In the genomic region with DNA sequence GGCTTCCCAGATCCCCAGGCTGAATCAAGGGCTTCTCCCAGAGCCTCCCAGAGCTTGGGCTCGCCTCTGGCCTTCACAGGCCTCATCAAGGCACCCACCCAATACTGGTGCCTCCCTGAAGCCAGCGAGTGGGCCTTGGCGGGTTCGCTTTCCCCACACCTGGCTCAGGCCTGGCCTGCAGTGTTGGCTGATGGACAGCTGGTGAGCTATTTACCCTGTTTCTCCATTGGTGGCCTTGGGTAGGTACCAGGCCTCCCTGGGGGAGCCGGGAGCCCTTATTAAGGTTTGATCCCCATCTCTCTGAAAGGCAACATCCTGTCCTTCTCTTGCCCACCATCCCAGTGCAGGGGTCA, we compare ENCODE assay signal across 11 cellular contexts.
DNase-seq lines count a peak whose midpoint lies in the region; ATAC-seq lines count a peak whose summit lies in the region.
"Had no signal": no experiment of that assay in that cellular context is flagged by ENCODE, and none has a peak within 500 bp of the region (broad histone marks: within the 10 kb centered on the region; RNA-seq: fewer than 3 reads in every experiment).

No MANE protein-coding gene starts in this region.

- H3K36me3 Mint-ChIP-seq in T-helper 1 cell treated with Interleukin-12 subunit alpha and Interleukin-12 subunit beta and Interleukin-4 antibody, amounts not matched to agents 30 μg/mL and 1 μg/mL, for 36 hours (ENCODE audit: low read depth) = peaks cover 2% of the 10 kb centered on the region
- peaks cover 5% of the 10 kb centered on the region for H3K36me3 Mint-ChIP-seq in activated naive CD8-positive, alpha-beta T cell
- H3K36me3 Mint-ChIP-seq in stimulated activated memory B cell treated with anti-CD40 and anti-IgM and Interleukin-4, amounts not matched to agents 10 μg/mL and 1 μg/mL and 100 μg/mL, for 72 hours = no peaks in the 10 kb centered on the region

- H3K4me1 Mint-ChIP-seq in T-helper 1 cell treated with Interleukin-12 subunit alpha and Interleukin-12 subunit beta and Interleukin-4 antibody, amounts not matched to agents 30 μg/mL and 1 μg/mL, for 36 hours (ENCODE audit: low read depth) = peaks cover 54% of the 10 kb centered on the region
- H3K4me1 Mint-ChIP-seq in activated naive CD8-positive, alpha-beta T cell (ENCODE audit: low read depth) = peaks cover 73% of the 10 kb centered on the region
- peaks cover 56% of the 10 kb centered on the region for H3K4me1 Mint-ChIP-seq in stimulated activated memory B cell treated with anti-CD40 and anti-IgM and Interleukin-4, amounts not matched to agents 10 μg/mL and 1 μg/mL and 100 μg/mL, for 72 hours

- H3K4me3 Mint-ChIP-seq in T-helper 1 cell treated with Interleukin-12 subunit alpha and Interleukin-12 subunit beta and Interleukin-4 antibody, amounts not matched to agents 30 μg/mL and 1 μg/mL, for 36 hours = no peak overlapping the region
- H3K4me3 Mint-ChIP-seq in activated naive CD8-positive, alpha-beta T cell = peak overlapping the region; percentile 85
- H3K4me3 Mint-ChIP-seq in stimulated activated memory B cell treated with anti-CD40 and anti-IgM and Interleukin-4, amounts not matched to agents 10 μg/mL and 1 μg/mL and 100 μg/mL, for 72 hours = peak overlapping the region; percentile 92

- ATAC-seq in HG02884 (IDR thresholded peaks at IDR 0.05; ENCODE audit: unreplicated experiment) = peak; percentile 8
- peak; percentile 1 for ATAC-seq in stimulated activated memory B cell treated with anti-CD40 and anti-IgM and Interleukin-4, amounts not matched to agents 10 μg/mL and 1 μg/mL and 100 μg/mL, for 72 hours

- peak overlapping the region; percentile 95 for H3K27ac Mint-ChIP-seq in T-helper 1 cell treated with Interleukin-12 subunit alpha and Interleukin-12 subunit beta and Interleukin-4 antibody, amounts not matched to agents 30 μg/mL and 1 μg/mL, for 36 hours
- H3K27ac Mint-ChIP-seq in activated naive CD8-positive, alpha-beta T cell = peak overlapping the region; percentile 99
- peak overlapping the region; percentile 98 for H3K27ac Mint-ChIP-seq in stimulated activated memory B cell treated with anti-CD40 and anti-IgM and Interleukin-4, amounts not matched to agents 10 μg/mL and 1 μg/mL and 100 μg/mL, for 72 hours

- no peak for DNase-seq in T-helper 1 cell
- no peak for DNase-seq in cerebellar cortex (ENCODE audit: low spot score)
- DNase-seq in NCI-H774 (lab: John Stamatoyannopoulos, UW) = no peak
- DNase-seq in CD1c-positive myeloid dendritic cell (ENCODE audit: extremely low spot score) = no peak
- DNase-seq: cortex of kidney, midbrain, NCI-H1417 treated with DMSO at 0.1 percent for 48 hours had no signal

- H3K27me3 Mint-ChIP-seq in T-helper 1 cell treated with Interleukin-12 subunit alpha and Interleukin-12 subunit beta and Interleukin-4 antibody, amounts not matched to agents 30 μg/mL and 1 μg/mL, for 36 hours (ENCODE audit: low read depth) = no peaks in the 10 kb centered on the region
- H3K27me3 Mint-ChIP-seq in activated naive CD8-positive, alpha-beta T cell = no peaks in the 10 kb centered on the region
- H3K27me3 Mint-ChIP-seq in stimulated activated memory B cell treated with anti-CD40 and anti-IgM and Interleukin-4, amounts not matched to agents 10 μg/mL and 1 μg/mL and 100 μg/mL, for 72 hours = no peaks in the 10 kb centered on the region

- peaks cover 5% of the 10 kb centered on the region for H3K9me3 Mint-ChIP-seq in T-helper 1 cell treated with Interleukin-12 subunit alpha and Interleukin-12 subunit beta and Interleukin-4 antibody, amounts not matched to agents 30 μg/mL and 1 μg/mL, for 36 hours
- no peaks in the 10 kb centered on the region for H3K9me3 Mint-ChIP-seq in activated naive CD8-positive, alpha-beta T cell (ENCODE audit: low read depth)
- H3K9me3 Mint-ChIP-seq in stimulated activated memory B cell treated with anti-CD40 and anti-IgM and Interleukin-4, amounts not matched to agents 10 μg/mL and 1 μg/mL and 100 μg/mL, for 72 hours = peaks cover 4% of the 10 kb centered on the region
